9 cellular contexts compared by ENCODE assay signal in the genomic region with DNA sequence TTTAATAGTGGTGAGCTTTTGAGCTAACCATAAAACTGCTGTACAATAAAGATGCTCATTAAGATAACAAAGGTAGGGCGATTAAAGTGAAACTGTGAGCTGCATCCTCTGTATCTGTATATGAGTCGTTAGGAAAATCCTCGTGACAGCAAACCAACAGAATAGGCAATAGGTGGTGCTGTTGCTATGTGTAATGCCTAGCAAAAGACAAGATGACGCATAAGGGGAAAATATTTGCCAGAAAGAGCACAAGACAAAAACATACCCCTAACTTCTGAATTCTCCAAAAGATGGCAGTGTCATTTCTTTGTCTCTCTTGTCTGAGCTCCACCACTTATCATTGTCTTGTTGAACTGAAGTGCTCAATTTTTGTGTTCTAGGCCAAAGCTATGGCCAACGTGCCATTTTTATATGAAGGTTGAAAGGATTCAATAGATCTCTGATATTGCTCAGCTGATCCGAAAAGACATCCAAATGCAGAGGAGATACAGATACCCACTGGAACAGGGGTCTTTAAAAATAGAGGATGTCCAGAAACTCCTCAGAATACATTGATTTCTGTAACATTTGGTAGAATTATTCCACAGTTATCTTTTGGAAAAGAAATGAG. TPM values are rescaled to one million over a fixed set of nuclear protein-coding genes. Genes with fewer than 3 reads are reported as not detected.
A peak's percentile ranks its signal among the peaks of the same experiment; 100 is the strongest.
DNase-seq lines count a peak whose midpoint lies in the region; ATAC-seq and TF ChIP-seq lines count a peak whose summit lies in the region.
"Had no signal": no experiment of that assay in that cellular context is flagged by ENCODE, and none has a peak within 500 bp of the region (broad histone marks: within the 10 kb centered on the region; RNA-seq: fewer than 3 reads in every experiment).

No MANE protein-coding gene starts in this region.

- ATAC-seq in HG03469 (IDR thresholded peaks at IDR 0.05; ENCODE audit: unreplicated experiment), result peak; percentile 95
- peak; percentile 84 for ATAC-seq in WTC11

- no peaks in the 10 kb centered on the region for H3K9me3 ChIP-seq in fibroblast of lung (ENCODE audit: control insufficient read depth, insufficient read depth, low read depth, low read length)
- H3K9me3 ChIP-seq: BLaER1 had no signal

- H3K27ac ChIP-seq in fibroblast of lung (ENCODE audit: insufficient read depth, low read length), result no peak overlapping the region
- H3K27ac ChIP-seq: BLaER1 had no signal

- H3K9me3 Mint-ChIP-seq in WTC11 (no peaks in the 10 kb centered on the region), neural crest cell (no peaks in the 10 kb centered on the region)

- H3K79me2 ChIP-seq in fibroblast of lung (ENCODE audit: control insufficient read depth, insufficient read depth, low read length), result no peaks in the 10 kb centered on the region

- no peaks in the 10 kb centered on the region for H3K27me3 ChIP-seq in fibroblast of lung (ENCODE audit: control insufficient read depth, insufficient read depth, low read length)
- H3K27me3 ChIP-seq: BLaER1 had no signal

- peak; percentile 1 for DNase-seq in NK-92 treated with Interleukin-12 subunit alpha and Interleukin-12 subunit beta, amount 100 ng/mL, for 24 hours (lab: John Stamatoyannopoulos, UW)
- no peak for DNase-seq in NK-92 (lab: John Stamatoyannopoulos, UW; ENCODE audit: unreplicated experiment)
- peak; percentile 59 for DNase-seq in GM20000 (ENCODE audit: low spot score)
- peak; percentile 77 for DNase-seq in NCI-H345 treated with DMSO at 0.1 percent for 48 hours (lab: John Stamatoyannopoulos, UW; ENCODE audit: unreplicated experiment)
- DNase-seq in WTC11 (ENCODE audit: low spot score), result no peak
- peak; percentile 86 to 96 for DNase-seq in fibroblast of lung (ENCODE audit: low read depth in 2 of 2)
- peak; percentile 19 for DNase-seq in neural crest cell (ENCODE audit: low read depth, low spot score)

- H3K36me3 Mint-ChIP-seq in WTC11 (no peaks in the 10 kb centered on the region), neural crest cell (ENCODE audit: low read depth) (no peaks in the 10 kb centered on the region)

- H3K27ac Mint-ChIP-seq in WTC11 (no peak overlapping the region), neural crest cell (ENCODE audit: unreplicated experiment) (no peak overlapping the region)

- H4K20me1 ChIP-seq in fibroblast of lung (ENCODE audit: control insufficient read depth, extremely low read depth, insufficient read depth, low read length), result no peaks in the 10 kb centered on the region
- H4K20me1 ChIP-seq: BLaER1 had no signal

- H2AFZ ChIP-seq in fibroblast of lung (ENCODE audit: low read length), result no peak overlapping the region

- H3K36me3 ChIP-seq in fibroblast of lung (ENCODE audit: control insufficient read depth, insufficient read depth, low read length), result no peaks in the 10 kb centered on the region
- H3K36me3 ChIP-seq: BLaER1 had no signal

- TF ChIP-seq CTCF in GM20000 (IDR thresholded peaks at IDR 0.05; ENCODE audit: extremely low read depth, missing control alignments), result peak; percentile 88
- peak; percentile 36; the same call in 1 of the 2 replicates for TF ChIP-seq CTCF in WTC11 (IDR thresholded peaks at IDR 0.05)
- peak; percentile 81 to 83 for TF ChIP-seq CTCF in fibroblast of lung (conservative IDR thresholded peaks at IDR 0.05 in 1 of 2, IDR thresholded peaks at IDR 0.05 in 1 of 2; ENCODE audit: low read depth in 1 of 2, low read length in 2 of 2)
- peak; percentile 89 for TF ChIP-seq CTCF in neural crest cell (conservative IDR thresholded peaks at IDR 0.05)

- no peak overlapping the region for H3K4me3 Mint-ChIP-seq in WTC11
- H3K4me3 Mint-ChIP-seq in neural crest cell, result no peak overlapping the region

- POLR2A ChIA-PET in WTC11 (lab: Charles Lee), result interaction anchor here (0.6 kb wide), 1 partner anchor 693 kb away, joined by 3 read pairs; no protein-coding TSS in a partner anchor

- H3K4me3 ChIP-seq in fibroblast of lung (replicated peaks in 1 of 4; ENCODE audit: control extremely low read depth in 1 of 4, insufficient read depth in 1 of 4, low read depth in 3 of 4, low read length in 4 of 4), result peak overlapping the region in 1 of 4 experiments; percentile 12
- H3K4me3 ChIP-seq: BLaER1 had no signal

- no peak overlapping the region for H3K9ac ChIP-seq in fibroblast of lung (ENCODE audit: insufficient read depth, low read length)
- H3K9ac ChIP-seq: BLaER1 had no signal

- H3K4me2 ChIP-seq in fibroblast of lung (ENCODE audit: extremely low read depth, insufficient read depth, low read length), result peak overlapping the region; percentile 33
- H3K4me2 ChIP-seq: BLaER1 had no signal

- H3K4me1 ChIP-seq in fibroblast of lung (ENCODE audit: control insufficient read depth, extremely low read depth, insufficient read depth, low read length), result no peaks in the 10 kb centered on the region

- CTCF ChIA-PET in WTC11 (lab: Charles Lee), result interaction anchor here (0.5 to 3.6 kb wide), 18 partner anchors 10 to 558 kb away, joined by 3 to 34 read pairs (median 4); no protein-coding TSS in a partner anchor

- H3K27me3 Mint-ChIP-seq in WTC11 (ENCODE audit: low read depth) (no peaks in the 10 kb centered on the region), neural crest cell (ENCODE audit: low read depth) (peaks cover 4% of the 10 kb centered on the region)

- H3K4me1 Mint-ChIP-seq in WTC11 (peaks cover 4% of the 10 kb centered on the region), neural crest cell (peaks cover 6% of the 10 kb centered on the region)

TF ChIP-seq in WTC11, 78 proteins besides CTCF, POLR2A, EP300 and RAD21:
- no peak for TF ChIP-seq RORB (CRISPR knock-in tag; IDR thresholded peaks at IDR 0.05)
- peak; percentile 35; the same call in 1 of the 2 replicates for TF ChIP-seq GABPB1 (CRISPR knock-in tag; IDR thresholded peaks at IDR 0.05)

RNA-seq across cellular contexts. Expression of a gene that starts 56.3 kb away (rescaled TPM):
- 7.1 to 10.3 TPM (median 10.3 TPM) in 3 replicates for total RNA-seq in WTC11 (2021)
- total RNA-seq in fibroblast of lung, result 2.3 and 3.5 TPM in 2 replicates
- polyA plus RNA-seq in fibroblast of lung, result 1.6 and 2.0 TPM in 2 replicates
- polyA plus RNA-seq in fibroblast of lung (2012), result 1.3 and 1.5 TPM in 2 replicates
- 0.07 TPM in 1 of 2 replicates, not detected in the other for polyA minus RNA-seq in fibroblast of lung (ENCODE audit: low replicate concordance)
- total RNA-seq in neural crest cell, result 3.7 and 3.8 TPM in 2 replicates

Comparison
In these comparisons a context has a peak if more than half of its experiments do, and no peak if none do; other contexts are left out.
1. DNase-seq: peak in NK-92 treated with Interleukin-12 subunit alpha and Interleukin-12 subunit beta, amount 100 ng/mL, for 24 hours (single experiment), GM20000 (single experiment), NCI-H345 treated with DMSO at 0.1 percent for 48 hours (single experiment), fibroblast of lung (2 of 2) and neural crest cell (single experiment); none in NK-92 (single experiment) and WTC11 (single experiment).
2. CTCF ChIP-seq: peak in every context shown above with its lines; median percentile 89 in neural crest cell; 88 in GM20000; 82 in fibroblast of lung; 36 in WTC11.